16 cellular contexts compared by ENCODE assay signal in genomic region chrX:72028701-72029470, GRCh38.
DNase-seq lines count a peak whose midpoint lies in the region; ATAC-seq, FAIRE-seq and TF ChIP-seq lines count a peak whose summit lies in the region.
"Had no signal": no experiment of that assay in that cellular context is flagged by ENCODE, and none has a peak within 500 bp of the region (broad histone marks: within the 10 kb centered on the region; RNA-seq: fewer than 3 reads in every experiment).

No MANE protein-coding gene starts in this region.

- in situ Hi-C loops in HepG2 (cut with HindIII; ENCODE audit: extremely low pct_ligation_motif_present, low pct_unique_long_range_greater_than_20kb): no loop called here

- H3K79me2 ChIP-seq in HepG2 (ENCODE audit: insufficient read depth, low read length) (no peaks in the 10 kb centered on the region), fibroblast of lung (ENCODE audit: control insufficient read depth, insufficient read depth, low read length) (no peaks in the 10 kb centered on the region)

- H3K4me2 ChIP-seq in HepG2 (ENCODE audit: low read depth, low read length): no peak overlapping the region
- H3K4me2 ChIP-seq in fibroblast of lung (ENCODE audit: extremely low read depth, insufficient read depth, low read length): peak overlapping the region; percentile 58

- no TSS peak for BruUV-seq in HepG2 (replicated peaks; lab: Mats Ljungman, UMichigan)

- ATAC-seq in HepG2: no peak
- ATAC-seq: WTC11 had no signal

- H3K36me3 ChIP-seq in liver (ENCODE audit: control insufficient read depth in 4 of 4, insufficient read depth in 3 of 4, low read depth in 1 of 4, low read length in 3 of 4) (no peaks in the 10 kb centered on the region), HepG2 (replicated peaks in 1 of 2; ENCODE audit: control insufficient read depth in 1 of 2, insufficient read depth in 2 of 2, low read length in 2 of 2) (no peaks in the 10 kb centered on the region), fibroblast of lung (ENCODE audit: control insufficient read depth, insufficient read depth, low read length) (no peaks in the 10 kb centered on the region)
- H3K36me3 ChIP-seq: upper lobe of left lung had no signal

- no peak for TF ChIP-seq RAD21 in liver (IDR thresholded peaks at IDR 0.05)
- no peak for TF ChIP-seq RAD21 in HepG2 (CRISPR knock-in tag; IDR thresholded peaks at IDR 0.05)

- H3K4me3 Mint-ChIP-seq in osteocyte (ENCODE audit: unreplicated experiment): no peak overlapping the region
- H3K4me3 Mint-ChIP-seq: WTC11 had no signal

- POLR2A ChIA-PET in HepG2 (lab: Yijun Ruan, JAX): no interaction called here

- no peak for TF ChIP-seq CTCF in liver (IDR thresholded peaks at IDR 0.05; ENCODE audit: low read depth, low read length, missing input control)
- no peak for TF ChIP-seq CTCF in HepG2 (CRISPR knock-in tag; IDR thresholded peaks at IDR 0.05)
- no peak for TF ChIP-seq CTCF in fibroblast of lung (conservative IDR thresholded peaks at IDR 0.05 in 1 of 2, IDR thresholded peaks at IDR 0.05 in 1 of 2; ENCODE audit: low read depth in 1 of 2, low read length in 2 of 2)
- no peak for TF ChIP-seq CTCF in osteocyte (IDR thresholded peaks at IDR 0.05)

- H3K4me1 Mint-ChIP-seq in osteocyte (ENCODE audit: unreplicated experiment): peaks cover 29% of the 10 kb centered on the region

- H3K27me3 ChIP-seq in liver (ENCODE audit: control insufficient read depth in 4 of 4, insufficient read depth in 4 of 4, low read length in 3 of 4) (no peaks in the 10 kb centered on the region), HepG2 (ENCODE audit: control insufficient read depth in 1 of 2, insufficient read depth in 2 of 2, low read length in 2 of 2) (no peaks in the 10 kb centered on the region), fibroblast of lung (ENCODE audit: control insufficient read depth, insufficient read depth, low read length) (no peaks in the 10 kb centered on the region)
- H3K27me3 ChIP-seq: upper lobe of left lung had no signal

- H3K4me3 ChIP-seq in liver (ENCODE audit: low read depth in 1 of 3, low read length in 3 of 3) (no peak overlapping the region), HepG2 (replicated peaks in 1 of 3; ENCODE audit: insufficient read depth in 1 of 3, low read depth in 2 of 3, low read length in 3 of 3) (no peak overlapping the region), fibroblast of lung (replicated peaks in 1 of 4; ENCODE audit: control extremely low read depth in 1 of 4, insufficient read depth in 1 of 4, low read depth in 3 of 4, low read length in 4 of 4) (peak overlapping the region in 2 of 4 experiments; percentile 19 to 64)
- H3K4me3 ChIP-seq: upper lobe of left lung had no signal

- DNase-seq in HepG2 (ENCODE audit: low spot score) (no peak), fibroblast of lung (ENCODE audit: low read depth in 2 of 2) (no peak), osteocyte (ENCODE audit: extremely low spot score, unreplicated experiment) (peak; percentile 44), NCI-H1694 (lab: John Stamatoyannopoulos, UW) (no peak), NCI-H187 (lab: John Stamatoyannopoulos, UW) (no peak), NCI-H69 (lab: John Stamatoyannopoulos, UW) (no peak)
- no peak for DNase-seq in NK-92 treated with Interleukin-12 subunit alpha and Interleukin-12 subunit beta, amount 100 ng/mL, for 24 hours (lab: John Stamatoyannopoulos, UW)
- DNase-seq: activated effector memory CD4-positive, alpha-beta T cell treated with anti-CD3 and anti-CD28 coated beads, Interleukin-2, amount 50 U/mL, for 16 hours; H7; MM.1S; NCI-H2081; NCI-H526 treated with DMSO at 0.1 percent for 48 hours; T-helper 1 cell; upper lobe of left lung had no signal

- FAIRE-seq in HepG2 (lab: Jason Lieb, UNC): no peak

- H2AFZ ChIP-seq in HepG2 (ENCODE audit: low read length): no peak overlapping the region
- no peak overlapping the region for H2AFZ ChIP-seq in fibroblast of lung (ENCODE audit: low read length)

- H4K20me1 ChIP-seq in HepG2 (ENCODE audit: insufficient read depth, low read length): no peaks in the 10 kb centered on the region
- H4K20me1 ChIP-seq in fibroblast of lung (ENCODE audit: control insufficient read depth, extremely low read depth, insufficient read depth, low read length): no peaks in the 10 kb centered on the region

- peaks cover 4% of the 10 kb centered on the region for H3K9me3 Mint-ChIP-seq in osteocyte (ENCODE audit: unreplicated experiment)
- H3K9me3 Mint-ChIP-seq: WTC11 had no signal

- CTCF ChIA-PET in HepG2 (lab: Yijun Ruan, JAX; ENCODE audit: low intra/inter-chr PET ratio, low total read pairs): no interaction called here

- 74% methylated on average over 6 of the region's 6 CpGs for WGBS in liver
- WGBS in HepG2 (ENCODE audit: low lambda C conversion rate): 100% methylated on average over 1 of the region's 6 CpGs

- H3K4me1 ChIP-seq in liver (ENCODE audit: control insufficient read depth in 4 of 4, insufficient read depth in 4 of 4, low read length in 3 of 4): peaks cover 8 to 23% (median 18%) of the 10 kb centered on the region in 4 donors
- H3K4me1 ChIP-seq in HepG2 (ENCODE audit: insufficient read depth, low read length): peaks cover 18% of the 10 kb centered on the region
- peaks cover 14% of the 10 kb centered on the region for H3K4me1 ChIP-seq in fibroblast of lung (ENCODE audit: control insufficient read depth, extremely low read depth, insufficient read depth, low read length)

- intact Hi-C loops in HepG2 (cut with micrococcal nuclease; ENCODE audit: unreplicated experiment): no loop called here

- H3K9ac ChIP-seq in liver (ENCODE audit: low read depth in 1 of 2, low read length in 2 of 2) (no peak overlapping the region), HepG2 (ENCODE audit: insufficient read depth, low read depth, low read length) (no peak overlapping the region), fibroblast of lung (ENCODE audit: insufficient read depth, low read length) (no peak overlapping the region)

- H3K27ac ChIP-seq in liver (ENCODE audit: low read depth in 1 of 2, low read length in 2 of 2): peak overlapping the region; percentile 80 to 93
- H3K27ac ChIP-seq in HepG2 (ENCODE audit: extremely low read length, insufficient read depth, low read length): no peak overlapping the region
- peak overlapping the region; percentile 50 for H3K27ac ChIP-seq in fibroblast of lung (ENCODE audit: insufficient read depth, low read length)

- TF ChIP-seq EP300 in HepG2 (IDR thresholded peaks at IDR 0.05; ENCODE audit: low read depth in 2 of 2, low read length in 2 of 2) (no peak), HepG2 (CRISPR knock-in tag; IDR thresholded peaks at IDR 0.05; ENCODE audit: borderline replicate concordance) (no peak)

- H3K9me3 ChIP-seq in liver (ENCODE audit: control insufficient read depth in 4 of 4, low read length in 3 of 4) (no peaks in the 10 kb centered on the region), HepG2 (ENCODE audit: low read length) (no peaks in the 10 kb centered on the region), fibroblast of lung (ENCODE audit: control insufficient read depth, insufficient read depth, low read depth, low read length) (no peaks in the 10 kb centered on the region)
- H3K9me3 ChIP-seq: upper lobe of left lung had no signal

- peak overlapping the region; percentile 85 for H3K27ac Mint-ChIP-seq in osteocyte (ENCODE audit: unreplicated experiment)
- H3K27ac Mint-ChIP-seq: WTC11 had no signal

- no peaks in the 10 kb centered on the region for H3K36me3 Mint-ChIP-seq in osteocyte (ENCODE audit: unreplicated experiment)
- H3K36me3 Mint-ChIP-seq: WTC11 had no signal

- H3K27me3 Mint-ChIP-seq in osteocyte (ENCODE audit: unreplicated experiment): no peaks in the 10 kb centered on the region

- TF ChIP-seq POLR2A in HepG2 (IDR thresholded peaks at IDR 0.05; ENCODE audit: insufficient read depth in 1 of 2, low read depth in 2 of 2, low read length in 2 of 2): no peak

TF ChIP-seq in liver, 16 proteins besides CTCF, POLR2A, EP300 and RAD21 (continues in another document):
- TF ChIP-seq HNF4A (conservative IDR thresholded peaks at IDR 0.05) (no peak), FOXA2 (IDR thresholded peaks at IDR 0.05) (no peak)
- TF ChIP-seq, protein P1, sequence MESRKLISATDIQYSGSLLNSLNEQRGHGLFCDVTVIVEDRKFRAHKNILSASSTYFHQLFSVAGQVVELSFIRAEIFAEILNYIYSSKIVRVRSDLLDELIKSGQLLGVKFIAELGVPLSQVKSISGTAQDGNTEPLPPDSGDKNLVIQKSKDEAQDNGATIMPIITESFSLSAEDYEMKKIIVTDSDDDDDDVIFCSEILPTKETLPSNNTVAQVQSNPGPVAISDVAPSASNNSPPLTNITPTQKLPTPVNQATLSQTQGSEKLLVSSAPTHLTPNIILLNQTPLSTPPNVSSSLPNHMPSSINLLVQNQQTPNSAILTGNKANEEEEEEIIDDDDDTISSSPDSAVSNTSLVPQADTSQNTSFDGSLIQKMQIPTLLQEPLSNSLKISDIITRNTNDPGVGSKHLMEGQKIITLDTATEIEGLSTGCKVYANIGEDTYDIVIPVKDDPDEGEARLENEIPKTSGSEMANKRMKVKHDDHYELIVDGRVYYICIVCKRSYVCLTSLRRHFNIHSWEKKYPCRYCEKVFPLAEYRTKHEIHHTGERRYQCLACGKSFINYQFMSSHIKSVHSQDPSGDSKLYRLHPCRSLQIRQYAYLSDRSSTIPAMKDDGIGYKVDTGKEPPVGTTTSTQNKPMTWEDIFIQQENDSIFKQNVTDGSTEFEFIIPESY (IDR thresholded peaks at IDR 0.05): no peak
